8 cellular contexts compared by ENCODE assay signal in the genomic region with DNA sequence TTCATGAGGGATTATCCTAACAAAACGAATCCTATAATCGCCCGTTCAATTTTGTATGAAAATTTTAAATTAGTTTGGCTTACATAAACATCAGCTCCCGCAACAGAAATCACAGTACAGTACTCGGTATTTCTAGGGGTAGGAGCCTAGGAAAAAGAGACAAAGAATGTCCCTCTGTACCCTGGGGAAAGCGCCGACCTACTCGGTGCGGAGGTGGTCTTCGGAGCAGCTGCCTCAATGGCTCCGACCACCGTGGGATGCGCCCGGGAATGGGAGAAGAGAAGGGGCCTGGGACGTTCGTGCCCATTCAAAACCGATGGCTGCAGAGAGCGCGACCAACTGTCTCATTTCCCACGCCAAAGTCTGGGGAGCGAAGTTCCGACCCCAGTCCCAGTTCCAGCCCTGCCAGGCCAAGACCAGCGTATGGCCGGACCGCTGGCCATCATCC. TPM values are rescaled to one million over a fixed set of nuclear protein-coding genes. Genes with fewer than 3 reads are reported as not detected.
DNase-seq lines count a peak whose midpoint lies in the region; ATAC-seq and TF ChIP-seq lines count a peak whose summit lies in the region.

No MANE protein-coding gene starts in this region.

- peak; percentile 6 for ATAC-seq in activated naive CD8-positive, alpha-beta T cell treated with anti-CD3 and anti-CD28 coated beads, Interleukin-2, amount 50 U/mL, for 24 hours
- no peak for ATAC-seq in left lung
- ATAC-seq in GM18909 (IDR thresholded peaks at IDR 0.05; ENCODE audit: poor library complexity, unreplicated experiment) = no peak

- H3K27ac ChIP-seq in left lung (peak overlapping the region; percentile 89 to 90), tibial nerve (peak overlapping the region; percentile 49 to 94 (median 88))

- H3K36me3 Mint-ChIP-seq in CD14-positive monocyte = no peaks in the 10 kb centered on the region
- H3K36me3 Mint-ChIP-seq in activated naive CD8-positive, alpha-beta T cell treated with anti-CD3 and anti-CD28 coated beads, Interleukin-2, amount 50 U/mL, for 24 hours (ENCODE audit: low read depth) = peaks cover 4% of the 10 kb centered on the region

- H3K27ac Mint-ChIP-seq in CD14-positive monocyte = peak overlapping the region in 3 of 7 donors; percentile 16 to 61 (median 40)
- H3K27ac Mint-ChIP-seq in activated naive CD8-positive, alpha-beta T cell treated with anti-CD3 and anti-CD28 coated beads, Interleukin-2, amount 50 U/mL, for 24 hours = peak overlapping the region; percentile 70

- no peak for DNase-seq in CD14-positive monocyte (ENCODE audit: low spot score)
- no peak for DNase-seq in HFF-Myc (ENCODE audit: extremely low read depth, low read depth)
- DNase-seq in activated naive CD8-positive, alpha-beta T cell treated with anti-CD3 and anti-CD28 coated beads, Interleukin-2, amount 50 U/mL, for 24 hours = no peak
- no peak for DNase-seq in left lung
- DNase-seq in tibial nerve (ENCODE audit: low spot score in 2 of 2) = no peak
- no peak for DNase-seq in NCI-H1694 (lab: John Stamatoyannopoulos, UW)
- no peak for DNase-seq in GOT3 (lab: John Stamatoyannopoulos, UW)

- H3K36me3 ChIP-seq in left lung (no peaks in the 10 kb centered on the region), tibial nerve (no peaks in the 10 kb centered on the region)

- peak overlapping the region; percentile 91 for H3K4me3 ChIP-seq in HFF-Myc (replicated peaks; ENCODE audit: low read depth, low read length)
- H3K4me3 ChIP-seq in left lung = peak overlapping the region; percentile 79 to 94
- H3K4me3 ChIP-seq in tibial nerve = peak overlapping the region; percentile 53 to 94 (median 76)

- H3K4me3 Mint-ChIP-seq in CD14-positive monocyte = peak overlapping the region; percentile 92
- peak overlapping the region; percentile 94 for H3K4me3 Mint-ChIP-seq in activated naive CD8-positive, alpha-beta T cell treated with anti-CD3 and anti-CD28 coated beads, Interleukin-2, amount 50 U/mL, for 24 hours

- H3K27me3 ChIP-seq in left lung (no peaks in the 10 kb centered on the region), tibial nerve (no peaks in the 10 kb centered on the region)

- peaks cover 0 to 2% (median 0%) of the 10 kb centered on the region in 7 donors for H3K9me3 Mint-ChIP-seq in CD14-positive monocyte
- no peaks in the 10 kb centered on the region for H3K9me3 Mint-ChIP-seq in activated naive CD8-positive, alpha-beta T cell treated with anti-CD3 and anti-CD28 coated beads, Interleukin-2, amount 50 U/mL, for 24 hours

- WGBS in tibial nerve, 2 donors = 1 to 2% methylated on average over 18 to 25 of the region's 25 CpGs

- peaks cover 0 to 6% (median 2%) of the 10 kb centered on the region in 3 donors for H3K27me3 Mint-ChIP-seq in CD14-positive monocyte (ENCODE audit: low read depth in 3 of 3)
- H3K27me3 Mint-ChIP-seq in activated naive CD8-positive, alpha-beta T cell treated with anti-CD3 and anti-CD28 coated beads, Interleukin-2, amount 50 U/mL, for 24 hours = no peaks in the 10 kb centered on the region

- TF ChIP-seq EP300 in tibial nerve (IDR thresholded peaks at IDR 0.05) = no peak

- peaks cover 12 to 38% of the 10 kb centered on the region in 2 donors for H3K4me1 ChIP-seq in left lung
- peaks cover 0 to 28% (median 11%) of the 10 kb centered on the region in 4 donors for H3K4me1 ChIP-seq in tibial nerve

- peaks cover 18% of the 10 kb centered on the region for H3K4me1 Mint-ChIP-seq in CD14-positive monocyte
- peaks cover 32% of the 10 kb centered on the region for H3K4me1 Mint-ChIP-seq in activated naive CD8-positive, alpha-beta T cell treated with anti-CD3 and anti-CD28 coated beads, Interleukin-2, amount 50 U/mL, for 24 hours

- intact Hi-C loops in CD14-positive monocyte (cut with micrococcal nuclease) (loop anchor here (10.0 kb wide), 3 partner anchors 46 to 236 kb away; partner anchors contain the start of genes GPR137C (in 1 of the 2), STYX (in 1 of the 2) and TXNDC16 (in 1 of the 2)), left lung (cut with DNase I) (no loop called here)

- no peak for TF ChIP-seq CTCF in CD14-positive monocyte (IDR thresholded peaks at IDR 0.05)
- no peak for TF ChIP-seq CTCF in HFF-Myc (IDR thresholded peaks at IDR 0.05; ENCODE audit: low read depth, low read length, missing control alignments)
- no peak for TF ChIP-seq CTCF in left lung (IDR thresholded peaks at IDR 0.05)
- TF ChIP-seq CTCF in tibial nerve (IDR thresholded peaks at IDR 0.05) = no peak

- TF ChIP-seq POLR2A in tibial nerve (IDR thresholded peaks at IDR 0.05) = no peak

- H3K9me3 ChIP-seq in left lung = no peaks in the 10 kb centered on the region
- H3K9me3 ChIP-seq in tibial nerve = no peaks in the 10 kb centered on the region

RNA-seq across cellular contexts. Expression of gene GNPNAT1, which starts 0.6 kb away (rescaled TPM):
- 1 to 10 TPM; 1.9 to 3.1 TPM for polyA plus RNA-seq in CD14-positive monocyte
- 10 to 100 TPM; 19.1 to 22.3 TPM for total RNA-seq in left lung
- total RNA-seq in tibial nerve = 10 to 100 TPM in 2 of 4 donors, 1 to 10 TPM in 2; 4.8 to 18.6 (median 9.5) TPM

Comparison
In these comparisons a context has a peak if more than half of its experiments do, and no peak if none do; other contexts are left out.
1. intact Hi-C loops: an anchor here in CD14-positive monocyte (10.0 kb wide); none called in left lung.